ENCODE assay signal across 1 cellular context in the genomic region with DNA sequence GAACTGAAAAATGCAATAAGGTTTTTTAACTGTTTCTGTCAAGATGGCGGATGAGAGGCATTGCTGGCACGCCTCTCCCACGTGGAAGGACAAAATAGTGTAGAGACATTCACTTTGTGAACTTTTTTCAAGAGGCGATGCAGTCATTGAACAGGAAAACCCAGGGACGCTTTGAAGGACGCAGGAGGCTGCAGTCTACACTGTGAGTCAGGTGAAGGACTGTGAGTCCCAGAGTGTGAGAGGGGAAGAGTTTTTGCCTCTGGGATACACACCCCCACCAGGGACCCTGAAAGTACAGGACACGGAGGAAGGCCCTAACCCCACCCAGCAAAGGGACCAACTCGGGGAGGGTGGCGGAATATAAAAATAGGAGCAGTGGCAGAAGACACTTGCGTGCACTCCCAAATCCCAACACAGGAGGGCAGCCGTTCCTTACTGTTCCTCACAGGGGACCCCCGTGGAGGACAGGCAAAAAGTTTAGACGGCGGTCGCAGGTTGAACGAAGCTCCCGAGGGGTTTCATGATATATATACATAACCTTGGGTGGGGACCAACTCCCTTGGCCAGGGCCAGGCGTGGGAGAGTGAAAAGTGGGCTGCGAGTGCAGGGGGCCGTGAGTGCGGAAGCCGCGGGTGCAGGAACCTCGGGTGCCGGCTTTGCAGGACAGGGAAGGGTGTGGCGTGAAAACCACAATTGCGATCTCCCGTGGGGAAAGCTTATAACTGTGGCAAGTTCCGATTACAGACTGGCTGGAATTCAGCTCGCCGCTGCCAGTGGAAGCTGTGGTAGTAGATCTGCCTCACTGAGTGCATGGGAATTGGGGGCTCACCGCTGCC.
TF ChIP-seq lines count a peak whose summit lies in the region.

No MANE protein-coding gene starts in this region.

TF ChIP-seq in K562, 482 proteins besides CTCF, POLR2A, EP300 and RAD21 (continued from another document and continues in another):
- TF ChIP-seq, protein P1, sequence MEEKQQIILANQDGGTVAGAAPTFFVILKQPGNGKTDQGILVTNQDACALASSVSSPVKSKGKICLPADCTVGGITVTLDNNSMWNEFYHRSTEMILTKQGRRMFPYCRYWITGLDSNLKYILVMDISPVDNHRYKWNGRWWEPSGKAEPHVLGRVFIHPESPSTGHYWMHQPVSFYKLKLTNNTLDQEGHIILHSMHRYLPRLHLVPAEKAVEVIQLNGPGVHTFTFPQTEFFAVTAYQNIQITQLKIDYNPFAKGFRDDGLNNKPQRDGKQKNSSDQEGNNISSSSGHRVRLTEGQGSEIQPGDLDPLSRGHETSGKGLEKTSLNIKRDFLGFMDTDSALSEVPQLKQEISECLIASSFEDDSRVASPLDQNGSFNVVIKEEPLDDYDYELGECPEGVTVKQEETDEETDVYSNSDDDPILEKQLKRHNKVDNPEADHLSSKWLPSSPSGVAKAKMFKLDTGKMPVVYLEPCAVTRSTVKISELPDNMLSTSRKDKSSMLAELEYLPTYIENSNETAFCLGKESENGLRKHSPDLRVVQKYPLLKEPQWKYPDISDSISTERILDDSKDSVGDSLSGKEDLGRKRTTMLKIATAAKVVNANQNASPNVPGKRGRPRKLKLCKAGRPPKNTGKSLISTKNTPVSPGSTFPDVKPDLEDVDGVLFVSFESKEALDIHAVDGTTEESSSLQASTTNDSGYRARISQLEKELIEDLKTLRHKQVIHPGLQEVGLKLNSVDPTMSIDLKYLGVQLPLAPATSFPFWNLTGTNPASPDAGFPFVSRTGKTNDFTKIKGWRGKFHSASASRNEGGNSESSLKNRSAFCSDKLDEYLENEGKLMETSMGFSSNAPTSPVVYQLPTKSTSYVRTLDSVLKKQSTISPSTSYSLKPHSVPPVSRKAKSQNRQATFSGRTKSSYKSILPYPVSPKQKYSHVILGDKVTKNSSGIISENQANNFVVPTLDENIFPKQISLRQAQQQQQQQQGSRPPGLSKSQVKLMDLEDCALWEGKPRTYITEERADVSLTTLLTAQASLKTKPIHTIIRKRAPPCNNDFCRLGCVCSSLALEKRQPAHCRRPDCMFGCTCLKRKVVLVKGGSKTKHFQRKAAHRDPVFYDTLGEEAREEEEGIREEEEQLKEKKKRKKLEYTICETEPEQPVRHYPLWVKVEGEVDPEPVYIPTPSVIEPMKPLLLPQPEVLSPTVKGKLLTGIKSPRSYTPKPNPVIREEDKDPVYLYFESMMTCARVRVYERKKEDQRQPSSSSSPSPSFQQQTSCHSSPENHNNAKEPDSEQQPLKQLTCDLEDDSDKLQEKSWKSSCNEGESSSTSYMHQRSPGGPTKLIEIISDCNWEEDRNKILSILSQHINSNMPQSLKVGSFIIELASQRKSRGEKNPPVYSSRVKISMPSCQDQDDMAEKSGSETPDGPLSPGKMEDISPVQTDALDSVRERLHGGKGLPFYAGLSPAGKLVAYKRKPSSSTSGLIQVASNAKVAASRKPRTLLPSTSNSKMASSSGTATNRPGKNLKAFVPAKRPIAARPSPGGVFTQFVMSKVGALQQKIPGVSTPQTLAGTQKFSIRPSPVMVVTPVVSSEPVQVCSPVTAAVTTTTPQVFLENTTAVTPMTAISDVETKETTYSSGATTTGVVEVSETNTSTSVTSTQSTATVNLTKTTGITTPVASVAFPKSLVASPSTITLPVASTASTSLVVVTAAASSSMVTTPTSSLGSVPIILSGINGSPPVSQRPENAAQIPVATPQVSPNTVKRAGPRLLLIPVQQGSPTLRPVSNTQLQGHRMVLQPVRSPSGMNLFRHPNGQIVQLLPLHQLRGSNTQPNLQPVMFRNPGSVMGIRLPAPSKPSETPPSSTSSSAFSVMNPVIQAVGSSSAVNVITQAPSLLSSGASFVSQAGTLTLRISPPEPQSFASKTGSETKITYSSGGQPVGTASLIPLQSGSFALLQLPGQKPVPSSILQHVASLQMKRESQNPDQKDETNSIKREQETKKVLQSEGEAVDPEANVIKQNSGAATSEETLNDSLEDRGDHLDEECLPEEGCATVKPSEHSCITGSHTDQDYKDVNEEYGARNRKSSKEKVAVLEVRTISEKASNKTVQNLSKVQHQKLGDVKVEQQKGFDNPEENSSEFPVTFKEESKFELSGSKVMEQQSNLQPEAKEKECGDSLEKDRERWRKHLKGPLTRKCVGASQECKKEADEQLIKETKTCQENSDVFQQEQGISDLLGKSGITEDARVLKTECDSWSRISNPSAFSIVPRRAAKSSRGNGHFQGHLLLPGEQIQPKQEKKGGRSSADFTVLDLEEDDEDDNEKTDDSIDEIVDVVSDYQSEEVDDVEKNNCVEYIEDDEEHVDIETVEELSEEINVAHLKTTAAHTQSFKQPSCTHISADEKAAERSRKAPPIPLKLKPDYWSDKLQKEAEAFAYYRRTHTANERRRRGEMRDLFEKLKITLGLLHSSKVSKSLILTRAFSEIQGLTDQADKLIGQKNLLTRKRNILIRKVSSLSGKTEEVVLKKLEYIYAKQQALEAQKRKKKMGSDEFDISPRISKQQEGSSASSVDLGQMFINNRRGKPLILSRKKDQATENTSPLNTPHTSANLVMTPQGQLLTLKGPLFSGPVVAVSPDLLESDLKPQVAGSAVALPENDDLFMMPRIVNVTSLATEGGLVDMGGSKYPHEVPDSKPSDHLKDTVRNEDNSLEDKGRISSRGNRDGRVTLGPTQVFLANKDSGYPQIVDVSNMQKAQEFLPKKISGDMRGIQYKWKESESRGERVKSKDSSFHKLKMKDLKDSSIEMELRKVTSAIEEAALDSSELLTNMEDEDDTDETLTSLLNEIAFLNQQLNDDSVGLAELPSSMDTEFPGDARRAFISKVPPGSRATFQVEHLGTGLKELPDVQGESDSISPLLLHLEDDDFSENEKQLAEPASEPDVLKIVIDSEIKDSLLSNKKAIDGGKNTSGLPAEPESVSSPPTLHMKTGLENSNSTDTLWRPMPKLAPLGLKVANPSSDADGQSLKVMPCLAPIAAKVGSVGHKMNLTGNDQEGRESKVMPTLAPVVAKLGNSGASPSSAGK (IDR thresholded peaks at IDR 0.05) = 0 out of 2 replicates have a peak, but pooled peaks have one; percentile 15
- 0 out of 2 replicates have a peak, but pooled peaks have one; percentile 28 for TF ChIP-seq RB1 (IDR thresholded peaks at IDR 0.05; ENCODE audit: low read depth)
- peak; percentile 78 for TF ChIP-seq CC2D1A (IDR thresholded peaks at IDR 0.05)
- TF ChIP-seq ZNF436 (CRISPR knock-in tag; IDR thresholded peaks at IDR 0.05) = no peak
- TF ChIP-seq L3MBTL2 (IDR thresholded peaks at IDR 0.05) = no peak
- TF ChIP-seq STAG1 (CRISPR knock-in tag; IDR thresholded peaks at IDR 0.05; ENCODE audit: borderline replicate concordance) = peak; percentile 43; the same call in 1 of the 2 replicates
- TF ChIP-seq, protein P2, sequence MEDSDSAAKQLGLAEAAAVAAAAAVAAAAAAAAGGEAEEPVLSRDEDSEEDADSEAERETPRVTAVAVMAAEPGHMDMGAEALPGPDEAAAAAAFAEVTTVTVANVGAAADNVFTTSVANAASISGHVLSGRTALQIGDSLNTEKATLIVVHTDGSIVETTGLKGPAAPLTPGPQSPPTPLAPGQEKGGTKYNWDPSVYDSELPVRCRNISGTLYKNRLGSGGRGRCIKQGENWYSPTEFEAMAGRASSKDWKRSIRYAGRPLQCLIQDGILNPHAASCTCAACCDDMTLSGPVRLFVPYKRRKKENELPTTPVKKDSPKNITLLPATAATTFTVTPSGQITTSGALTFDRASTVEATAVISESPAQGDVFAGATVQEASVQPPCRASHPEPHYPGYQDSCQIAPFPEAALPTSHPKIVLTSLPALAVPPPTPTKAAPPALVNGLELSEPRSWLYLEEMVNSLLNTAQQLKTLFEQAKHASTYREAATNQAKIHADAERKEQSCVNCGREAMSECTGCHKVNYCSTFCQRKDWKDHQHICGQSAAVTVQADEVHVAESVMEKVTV (CRISPR knock-in tag; IDR thresholded peaks at IDR 0.05) = peak; percentile 84
- TF ChIP-seq, protein P3, sequence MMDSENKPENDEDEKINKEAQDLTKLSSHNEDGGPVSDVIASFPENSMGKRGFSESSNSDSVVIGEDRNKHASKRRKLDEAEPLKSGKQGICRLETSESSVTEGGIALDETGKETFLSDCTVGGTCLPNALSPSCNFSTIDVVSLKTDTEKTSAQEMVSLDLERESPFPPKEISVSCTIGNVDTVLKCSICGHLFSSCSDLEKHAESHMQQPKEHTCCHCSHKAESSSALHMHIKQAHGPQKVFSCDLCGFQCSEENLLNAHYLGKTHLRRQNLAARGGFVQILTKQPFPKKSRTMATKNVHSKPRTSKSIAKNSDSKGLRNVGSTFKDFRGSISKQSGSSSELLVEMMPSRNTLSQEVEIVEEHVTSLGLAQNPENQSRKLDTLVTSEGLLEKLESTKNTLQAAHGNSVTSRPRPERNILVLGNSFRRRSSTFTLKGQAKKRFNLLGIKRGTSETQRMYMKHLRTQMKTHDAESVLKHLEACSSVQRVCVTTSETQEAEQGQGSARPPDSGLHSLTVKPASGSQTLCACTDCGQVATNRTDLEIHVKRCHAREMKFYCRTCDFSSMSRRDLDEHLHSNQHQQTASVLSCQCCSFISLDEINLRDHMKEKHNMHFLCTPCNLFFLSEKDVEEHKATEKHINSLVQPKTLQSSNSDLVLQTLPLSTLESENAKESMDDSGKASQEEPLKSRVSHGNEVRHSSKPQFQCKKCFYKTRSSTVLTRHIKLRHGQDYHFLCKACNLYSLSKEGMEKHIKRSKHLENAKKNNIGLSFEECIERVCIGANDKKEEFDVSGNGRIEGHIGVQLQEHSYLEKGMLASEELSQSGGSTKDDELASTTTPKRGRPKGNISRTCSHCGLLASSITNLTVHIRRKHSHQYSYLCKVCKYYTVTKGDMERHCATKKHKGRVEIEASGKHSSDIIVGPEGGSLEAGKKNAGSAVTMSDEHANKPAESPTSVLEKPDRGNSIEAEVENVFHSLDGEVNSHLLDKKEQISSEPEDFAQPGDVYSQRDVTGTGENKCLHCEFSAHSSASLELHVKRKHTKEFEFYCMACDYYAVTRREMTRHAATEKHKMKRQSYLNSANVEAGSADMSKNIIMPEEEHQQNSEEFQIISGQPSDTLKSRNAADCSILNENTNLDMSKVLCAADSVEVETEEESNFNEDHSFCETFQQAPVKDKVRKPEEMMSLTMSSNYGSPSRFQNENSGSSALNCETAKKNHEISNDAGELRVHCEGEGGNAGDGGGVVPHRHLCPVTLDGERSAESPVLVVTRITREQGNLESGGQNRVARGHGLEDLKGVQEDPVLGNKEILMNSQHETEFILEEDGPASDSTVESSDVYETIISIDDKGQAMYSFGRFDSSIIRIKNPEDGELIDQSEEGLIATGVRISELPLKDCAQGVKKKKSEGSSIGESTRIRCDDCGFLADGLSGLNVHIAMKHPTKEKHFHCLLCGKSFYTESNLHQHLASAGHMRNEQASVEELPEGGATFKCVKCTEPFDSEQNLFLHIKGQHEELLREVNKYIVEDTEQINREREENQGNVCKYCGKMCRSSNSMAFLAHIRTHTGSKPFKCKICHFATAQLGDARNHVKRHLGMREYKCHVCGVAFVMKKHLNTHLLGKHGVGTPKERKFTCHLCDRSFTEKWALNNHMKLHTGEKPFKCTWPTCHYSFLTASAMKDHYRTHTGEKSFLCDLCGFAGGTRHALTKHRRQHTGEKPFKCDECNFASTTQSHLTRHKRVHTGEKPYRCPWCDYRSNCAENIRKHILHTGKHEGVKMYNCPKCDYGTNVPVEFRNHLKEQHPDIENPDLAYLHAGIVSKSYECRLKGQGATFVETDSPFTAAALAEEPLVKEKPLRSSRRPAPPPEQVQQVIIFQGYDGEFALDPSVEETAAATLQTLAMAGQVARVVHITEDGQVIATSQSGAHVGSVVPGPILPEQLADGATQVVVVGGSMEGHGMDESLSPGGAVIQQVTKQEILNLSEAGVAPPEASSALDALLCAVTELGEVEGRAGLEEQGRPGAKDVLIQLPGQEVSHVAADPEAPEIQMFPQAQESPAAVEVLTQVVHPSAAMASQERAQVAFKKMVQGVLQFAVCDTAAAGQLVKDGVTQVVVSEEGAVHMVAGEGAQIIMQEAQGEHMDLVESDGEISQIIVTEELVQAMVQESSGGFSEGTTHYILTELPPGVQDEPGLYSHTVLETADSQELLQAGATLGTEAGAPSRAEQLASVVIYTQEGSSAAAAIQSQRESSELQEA (IDR thresholded peaks at IDR 0.05; ENCODE audit: low read depth) = no peak
- TF ChIP-seq SAFB (IDR thresholded peaks at IDR 0.05; ENCODE audit: borderline replicate concordance, low read depth, low read length) = peak; percentile 73; the same call in 1 of the 2 replicates
- TF ChIP-seq TSC22D4 (tag; IDR thresholded peaks at IDR 0.05) = no peak
- peak; percentile 62 for TF ChIP-seq ZBTB7A (IDR thresholded peaks at IDR 0.05; ENCODE audit: borderline replicate concordance, control insufficient read depth, low read depth, low read length)
- TF ChIP-seq, protein P4, sequence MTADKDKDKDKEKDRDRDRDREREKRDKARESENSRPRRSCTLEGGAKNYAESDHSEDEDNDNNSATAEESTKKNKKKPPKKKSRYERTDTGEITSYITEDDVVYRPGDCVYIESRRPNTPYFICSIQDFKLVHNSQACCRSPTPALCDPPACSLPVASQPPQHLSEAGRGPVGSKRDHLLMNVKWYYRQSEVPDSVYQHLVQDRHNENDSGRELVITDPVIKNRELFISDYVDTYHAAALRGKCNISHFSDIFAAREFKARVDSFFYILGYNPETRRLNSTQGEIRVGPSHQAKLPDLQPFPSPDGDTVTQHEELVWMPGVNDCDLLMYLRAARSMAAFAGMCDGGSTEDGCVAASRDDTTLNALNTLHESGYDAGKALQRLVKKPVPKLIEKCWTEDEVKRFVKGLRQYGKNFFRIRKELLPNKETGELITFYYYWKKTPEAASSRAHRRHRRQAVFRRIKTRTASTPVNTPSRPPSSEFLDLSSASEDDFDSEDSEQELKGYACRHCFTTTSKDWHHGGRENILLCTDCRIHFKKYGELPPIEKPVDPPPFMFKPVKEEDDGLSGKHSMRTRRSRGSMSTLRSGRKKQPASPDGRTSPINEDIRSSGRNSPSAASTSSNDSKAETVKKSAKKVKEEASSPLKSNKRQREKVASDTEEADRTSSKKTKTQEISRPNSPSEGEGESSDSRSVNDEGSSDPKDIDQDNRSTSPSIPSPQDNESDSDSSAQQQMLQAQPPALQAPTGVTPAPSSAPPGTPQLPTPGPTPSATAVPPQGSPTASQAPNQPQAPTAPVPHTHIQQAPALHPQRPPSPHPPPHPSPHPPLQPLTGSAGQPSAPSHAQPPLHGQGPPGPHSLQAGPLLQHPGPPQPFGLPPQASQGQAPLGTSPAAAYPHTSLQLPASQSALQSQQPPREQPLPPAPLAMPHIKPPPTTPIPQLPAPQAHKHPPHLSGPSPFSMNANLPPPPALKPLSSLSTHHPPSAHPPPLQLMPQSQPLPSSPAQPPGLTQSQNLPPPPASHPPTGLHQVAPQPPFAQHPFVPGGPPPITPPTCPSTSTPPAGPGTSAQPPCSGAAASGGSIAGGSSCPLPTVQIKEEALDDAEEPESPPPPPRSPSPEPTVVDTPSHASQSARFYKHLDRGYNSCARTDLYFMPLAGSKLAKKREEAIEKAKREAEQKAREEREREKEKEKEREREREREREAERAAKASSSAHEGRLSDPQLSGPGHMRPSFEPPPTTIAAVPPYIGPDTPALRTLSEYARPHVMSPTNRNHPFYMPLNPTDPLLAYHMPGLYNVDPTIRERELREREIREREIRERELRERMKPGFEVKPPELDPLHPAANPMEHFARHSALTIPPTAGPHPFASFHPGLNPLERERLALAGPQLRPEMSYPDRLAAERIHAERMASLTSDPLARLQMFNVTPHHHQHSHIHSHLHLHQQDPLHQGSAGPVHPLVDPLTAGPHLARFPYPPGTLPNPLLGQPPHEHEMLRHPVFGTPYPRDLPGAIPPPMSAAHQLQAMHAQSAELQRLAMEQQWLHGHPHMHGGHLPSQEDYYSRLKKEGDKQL (CRISPR knock-in tag; IDR thresholded peaks at IDR 0.05; ENCODE audit: borderline replicate concordance) = no peak
- peak; percentile 66 for TF ChIP-seq BRD9 (IDR thresholded peaks at IDR 0.05; ENCODE audit: low read depth, partially characterized antibody)
- TF ChIP-seq ARID1B (IDR thresholded peaks at IDR 0.05) = no peak
